32 cellular contexts compared by ENCODE assay signal in genomic region chr14:102729825-102730224, GRCh38.
"Had no signal": no experiment of that assay in that cellular context is flagged by ENCODE, and none has a peak within 500 bp of the region (broad histone marks: within the 10 kb centered on the region; RNA-seq: fewer than 3 reads in every experiment).

No MANE protein-coding gene starts in this region.

- H3K27ac ChIP-seq: body of pancreas, breast epithelium, KMS-11, Peyer's patch, WERI-Rb-1 had no signal

- H3K9me3 Mint-ChIP-seq: activated CD4-positive, alpha-beta memory T cell treated with anti-CD3 and anti-CD28 coated beads, Interleukin-2, amount 10 ng/mL, durations not matched to agents 7 days and 5 days; activated naive CD4-positive, alpha-beta T cell treated with anti-CD3 and anti-CD28 coated beads, Interleukin-2, amount 50 U/mL, for 24 hours; activated naive CD8-positive, alpha-beta T cell treated with anti-CD3 and anti-CD28 coated beads, Interleukin-2, amount 10 ng/mL, durations not matched to agents 7 days and 5 days; activated T-cell treated with anti-CD3 and anti-CD28 coated beads, Interleukin-2, amount 50 U/mL, for 24 hours; activated T-helper 2 cell treated with anti-CD3 and anti-CD28 coated beads, Interferon-gamma antibody, Interleukin-2, Interleukin-4, amounts not matched to agents 10 μg/mL and 5 μg/mL and 100 μg/mL, durations not matched to agents 14 hours and 24 hours and 36 hours had no signal

- ATAC-seq: body of pancreas, PC-3 had no signal

- H3K4me3 ChIP-seq: body of pancreas, breast epithelium, Peyer's patch had no signal

- H3K9me3 ChIP-seq: body of pancreas, breast epithelium, Peyer's patch had no signal

- H3K9ac ChIP-seq: KMS-11 had no signal

- H3K27me3 Mint-ChIP-seq: activated CD4-positive, alpha-beta memory T cell treated with anti-CD3 and anti-CD28 coated beads, Interleukin-2, amount 10 ng/mL, durations not matched to agents 7 days and 5 days; activated naive CD4-positive, alpha-beta T cell treated with anti-CD3 and anti-CD28 coated beads, Interleukin-2, amount 50 U/mL, for 24 hours; activated naive CD8-positive, alpha-beta T cell treated with anti-CD3 and anti-CD28 coated beads, Interleukin-2, amount 10 ng/mL, durations not matched to agents 7 days and 5 days; activated T-cell treated with anti-CD3 and anti-CD28 coated beads, Interleukin-2, amount 50 U/mL, for 24 hours had no signal

- H3K4me1 Mint-ChIP-seq: activated CD4-positive, alpha-beta memory T cell treated with anti-CD3 and anti-CD28 coated beads, Interleukin-2, amount 10 ng/mL, durations not matched to agents 7 days and 5 days; activated naive CD4-positive, alpha-beta T cell treated with anti-CD3 and anti-CD28 coated beads, Interleukin-2, amount 50 U/mL, for 24 hours; activated naive CD8-positive, alpha-beta T cell treated with anti-CD3 and anti-CD28 coated beads, Interleukin-2, amount 10 ng/mL, durations not matched to agents 7 days and 5 days had no signal

- DNase-seq: activated CD4-positive, alpha-beta memory T cell treated with anti-CD3 and anti-CD28 coated beads, Interleukin-2, amount 10 ng/mL, durations not matched to agents 7 days and 5 days; activated CD4-positive, alpha-beta T cell treated with anti-CD3 and anti-CD28 coated beads for 1 hour; activated CD4-positive, alpha-beta T cell treated with anti-CD3 and anti-CD28 coated beads for 48 hours; activated CD4-positive, CD25-positive, alpha-beta regulatory T cell; activated gamma-delta T cell; activated naive CD4-positive, alpha-beta T cell treated with Interleukin-2 at 50 U/mL for 16 hours; activated naive CD8-positive, alpha-beta T cell treated with anti-CD3 and anti-CD28 coated beads, Interleukin-2, amount 10 ng/mL, durations not matched to agents 7 days and 5 days; activated T-cell treated with anti-CD3 and anti-CD28 coated beads, Interleukin-2, amount 50 U/mL, for 24 hours; amygdala; body of pancreas; caudate nucleus; MM.1S; NCI-H1092 treated with DMSO at 0.1 percent for 48 hours; NCI-H1417; NCI-H146; NCI-H187; NCI-H2029 treated with DMSO at 0.1 percent for 48 hours; NCI-H2107; NCI-H2171; NCI-H510A; NCI-H526; NCI-H748 treated with DMSO at 0.1 percent for 48 hours; NK-92 treated with Interleukin-12 subunit alpha and Interleukin-12 subunit beta, amount 100 ng/mL, for 24 hours; PC-3; RPMI8226; T1000; WERI-Rb-1 had no signal

- H3K27ac Mint-ChIP-seq: activated CD4-positive, alpha-beta memory T cell treated with anti-CD3 and anti-CD28 coated beads, Interleukin-2, amount 10 ng/mL, durations not matched to agents 7 days and 5 days; activated naive CD4-positive, alpha-beta T cell treated with anti-CD3 and anti-CD28 coated beads, Interleukin-2, amount 50 U/mL, for 24 hours; activated naive CD8-positive, alpha-beta T cell treated with anti-CD3 and anti-CD28 coated beads, Interleukin-2, amount 10 ng/mL, durations not matched to agents 7 days and 5 days; activated T-cell treated with anti-CD3 and anti-CD28 coated beads, Interleukin-2, amount 50 U/mL, for 24 hours; activated T-helper 2 cell treated with anti-CD3 and anti-CD28 coated beads, Interferon-gamma antibody, Interleukin-2, Interleukin-4, amounts not matched to agents 10 μg/mL and 5 μg/mL and 100 μg/mL, durations not matched to agents 14 hours and 24 hours and 36 hours had no signal

- H3K36me3 ChIP-seq: breast epithelium had no signal

- H3K4me3 Mint-ChIP-seq: activated CD4-positive, alpha-beta memory T cell treated with anti-CD3 and anti-CD28 coated beads, Interleukin-2, amount 10 ng/mL, durations not matched to agents 7 days and 5 days; activated naive CD4-positive, alpha-beta T cell treated with anti-CD3 and anti-CD28 coated beads, Interleukin-2, amount 50 U/mL, for 24 hours; activated naive CD8-positive, alpha-beta T cell treated with anti-CD3 and anti-CD28 coated beads, Interleukin-2, amount 10 ng/mL, durations not matched to agents 7 days and 5 days; activated T-cell treated with anti-CD3 and anti-CD28 coated beads, Interleukin-2, amount 50 U/mL, for 24 hours had no signal
